In genomic region chrX:110346681-110347080, GRCh38 we compare ENCODE assay signal across 18 cellular contexts. TPM values are rescaled to one million over a fixed set of nuclear protein-coding genes. Genes with fewer than 3 reads are reported as not detected.
DNase-seq lines count a peak whose midpoint lies in the region; ATAC-seq and TF ChIP-seq lines count a peak whose summit lies in the region.
"Had no signal": no experiment of that assay in that cellular context is flagged by ENCODE, and none has a peak within 500 bp of the region (broad histone marks: within the 10 kb centered on the region; RNA-seq: fewer than 3 reads in every experiment).

No MANE protein-coding gene starts in this region.

- no peak overlapping the region for H3K4me3 ChIP-seq in choroid plexus epithelial cell (ENCODE audit: low read depth, low read length)
- H3K4me3 ChIP-seq: lower lobe of right lung had no signal

- ATAC-seq in left ventricle myocardium superior (peak; percentile 44), sciatic nerve (no peak)
- ATAC-seq: activated CD8-positive, alpha-beta T cell treated with anti-CD3 and anti-CD28 coated beads for 36 hours; lower lobe of right lung; stimulated activated naive B cell treated with anti-CD40 and anti-IgM and Interleukin-4, amounts not matched to agents 10 μg/mL and 1 μg/mL and 100 μg/mL, for 72 hours; T-cell had no signal

- intact Hi-C loops in left ventricle myocardium superior (cut with micrococcal nuclease) (no loop called here), sciatic nerve (cut with DNase I) (no loop called here)

- DNase-seq in DMS53 (lab: John Stamatoyannopoulos, UW): peak; percentile 16
- no peak for DNase-seq in DMS53 treated with DMSO at 0.1 percent for 48 hours (lab: John Stamatoyannopoulos, UW; ENCODE audit: unreplicated experiment)
- peak; percentile 33 for DNase-seq in choroid plexus epithelial cell (ENCODE audit: low read depth)
- peak; percentile 35 for DNase-seq in left ventricle myocardium superior
- peak; percentile 55 for DNase-seq in sciatic nerve (ENCODE audit: low spot score)
- DNase-seq in NCI-H345 treated with DMSO at 0.1 percent for 48 hours (lab: John Stamatoyannopoulos, UW; ENCODE audit: unreplicated experiment): no peak
- DNase-seq in AML-193 (lab: John Stamatoyannopoulos, UW): no peak
- DNase-seq in GM03348 (ENCODE audit: low spot score): no peak
- DNase-seq: activated CD8-positive, alpha-beta T cell treated with anti-CD3 and anti-CD28 coated beads for 36 hours; DND-41; effector CD4-positive, alpha-beta T cell; lower lobe of right lung; NCI-H1436; NK-92 treated with Interleukin-12 subunit alpha and Interleukin-12 subunit beta, amount 100 ng/mL, for 24 hours; stimulated activated naive B cell treated with anti-CD40 and anti-IgM and Interleukin-4, amounts not matched to agents 10 μg/mL and 1 μg/mL and 100 μg/mL, for 72 hours; T-cell had no signal

- peak; percentile 40 for TF ChIP-seq CTCF in choroid plexus epithelial cell (conservative IDR thresholded peaks at IDR 0.05; ENCODE audit: low read depth, low read length)

RNA-seq across cellular contexts. Expression of gene RTL9, which starts 12.0 kb away (rescaled TPM):
- total RNA-seq in left ventricle myocardium superior: 0.40 TPM
- 0.09 TPM for total RNA-seq in sciatic nerve
- total RNA-seq: activated CD8-positive, alpha-beta T cell treated with anti-CD3 and anti-CD28 coated beads for 36 hours; bronchial epithelial cell; lower lobe of right lung; pulmonary artery endothelial cell; T-cell had no signal

RNA-seq across cellular contexts. Expression of gene AMMECR1, which starts 28.8 kb away (rescaled TPM):
- total RNA-seq in left ventricle myocardium superior (1.7 TPM), sciatic nerve (2.9 TPM)

Comparison
In these comparisons a context has a peak if more than half of its experiments do, and no peak if none do; other contexts are left out.
1. DNase-seq: peak in DMS53 (single experiment), choroid plexus epithelial cell (single experiment), left ventricle myocardium superior (single experiment) and sciatic nerve (single experiment); none in DMS53 treated with DMSO at 0.1 percent for 48 hours (single experiment), NCI-H345 treated with DMSO at 0.1 percent for 48 hours (single experiment), AML-193 (0 of 2) and GM03348 (single experiment).